Comparison of ENCODE assay signal across 7 cellular contexts in the genomic region with DNA sequence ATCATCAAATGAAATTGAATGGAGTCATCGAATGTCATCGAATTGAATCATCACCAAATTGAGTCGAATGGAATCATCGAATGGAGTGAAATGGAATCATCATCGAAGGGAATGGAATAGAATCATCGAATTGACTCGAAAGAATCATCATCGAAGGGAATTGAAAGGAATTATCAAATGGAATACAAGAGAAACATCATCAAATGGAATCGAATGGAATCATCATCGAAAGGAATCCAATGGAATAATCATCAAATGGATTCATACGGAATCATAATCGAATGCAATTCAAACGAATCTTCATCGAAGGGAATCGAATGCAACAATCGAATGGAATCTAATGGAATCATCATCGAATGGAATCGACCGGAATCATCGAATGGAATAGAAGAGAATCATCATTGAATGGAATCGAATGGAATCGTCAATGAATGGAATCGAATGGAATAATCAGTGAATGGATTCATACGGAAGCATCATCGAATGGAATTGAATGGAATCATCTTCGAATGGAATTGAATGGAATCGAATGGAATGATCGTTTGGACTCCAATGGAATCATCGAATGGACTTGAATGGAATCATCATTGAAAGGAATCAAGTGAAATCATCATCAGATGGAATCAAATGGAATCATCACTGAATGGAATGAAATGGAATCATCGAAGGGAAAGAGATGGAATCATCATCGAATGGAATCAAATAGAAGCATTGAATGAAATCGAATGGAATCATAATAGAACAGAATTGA.
A peak's percentile ranks its signal among the peaks of the same experiment; 100 is the strongest.
DNase-seq lines count a peak whose midpoint lies in the region; ATAC-seq and TF ChIP-seq lines count a peak whose summit lies in the region.
"Not testable (repeated sequence)": the region's sequence is repeated elsewhere in the genome, so short reads cannot be mapped to it uniquely, and the experiment has no call there.

No MANE protein-coding gene starts in this region.

- not testable (repeated sequence) for H3K27ac Mint-ChIP-seq in GM23338

- H3K4me2 ChIP-seq in GM23338, result not testable (repeated sequence)

- H3K4me1 Mint-ChIP-seq in GM23338, result not testable (repeated sequence)

- peak overlapping the region; percentile 1; the same call in 1 of the 2 replicates for H3K4me3 ChIP-seq in GM23338
- not testable (repeated sequence) for H3K4me3 ChIP-seq in colonic mucosa; fibroblast of the aortic adventitia (ENCODE audit: low read depth, low read length)

- not testable (repeated sequence) for H3K9ac ChIP-seq in colonic mucosa (ENCODE audit: low read depth in 2 of 2, low read length in 2 of 2)

- peak; percentile 12 for DNase-seq in GM23338 (ENCODE audit: low spot score)
- peak; percentile 5 for DNase-seq in NCI-H226
- DNase-seq in activated gamma-delta T cell treated with Interleukin-2 at 50 U/mL for 16 hours, result peak; percentile 12
- DNase-seq in colonic mucosa, result peak; percentile 47
- DNase-seq in fibroblast of the aortic adventitia (ENCODE audit: low read depth), result peak; percentile 41
- peak; percentile 69 for DNase-seq in left kidney (ENCODE audit: low read depth, low spot score)
- DNase-seq in pons (ENCODE audit: low spot score), result peak; percentile 62

- H3K9me3 ChIP-seq in colonic mucosa, result not testable (repeated sequence)

- H3K4me1 ChIP-seq in GM23338 (ENCODE audit: insufficient read depth); colonic mucosa: not testable (repeated sequence)

- TF ChIP-seq CTCF in GM23338 (conservative IDR thresholded peaks at IDR 0.05; ENCODE audit: low read depth in 2 of 2); colonic mucosa (IDR thresholded peaks at IDR 0.05); fibroblast of the aortic adventitia (IDR thresholded peaks at IDR 0.05; ENCODE audit: insufficient read depth, low read length): not testable (repeated sequence)

- H3K79me2 ChIP-seq in GM23338 (replicated peaks; ENCODE audit: insufficient read depth), result not testable (repeated sequence)

- peaks cover 25% of the 10 kb centered on the region for H3K36me3 Mint-ChIP-seq in GM23338 (ENCODE audit: low read depth)

- H3K4me3 Mint-ChIP-seq in GM23338, result not testable (repeated sequence)

- H4K20me1 ChIP-seq in GM23338 (replicated peaks; ENCODE audit: insufficient read depth), result not testable (repeated sequence)

- H3K27ac ChIP-seq in GM23338 (ENCODE audit: low read depth); colonic mucosa: not testable (repeated sequence)

- not testable (repeated sequence) for H3K36me3 ChIP-seq in GM23338 (ENCODE audit: insufficient read depth); colonic mucosa

- not testable (repeated sequence) for H3K27me3 Mint-ChIP-seq in GM23338 (ENCODE audit: insufficient read depth, low read depth, poor library complexity)

- H3K9me3 Mint-ChIP-seq in GM23338, result peaks cover 38% of the 10 kb centered on the region

- intact Hi-C loops in colonic mucosa (cut with DNase I), result not testable (repeated sequence)

- not testable (repeated sequence) for H2AFZ ChIP-seq in GM23338

- not testable (repeated sequence) for ATAC-seq in GM23338

- not testable (repeated sequence) for H3F3A ChIP-seq in GM23338 (replicated peaks; ENCODE audit: low read depth)

- not testable (repeated sequence) for H3K9me2 ChIP-seq in GM23338 (ENCODE audit: insufficient read depth)

- not testable (repeated sequence) for H3K27me3 ChIP-seq in GM23338 (ENCODE audit: insufficient read depth); colonic mucosa

Comparison
In these comparisons a context has a peak if more than half of its experiments do, and no peak if none do; other contexts are left out.
1. DNase-seq: peak in every context shown above with its lines; median percentile 69 in left kidney; 62 in pons; 47 in colonic mucosa; 41 in fibroblast of the aortic adventitia; 12 in GM23338; 12 in activated gamma-delta T cell treated with Interleukin-2 at 50 U/mL for 16 hours; 5 in NCI-H226.